ENCODE assay signal across 11 cellular contexts in genomic region chr17:72126575-72127486, GRCh38. TPM values are rescaled to one million over a fixed set of nuclear protein-coding genes. Genes with fewer than 3 reads are reported as not detected.
DNase-seq lines count a peak whose midpoint lies in the region; ATAC-seq and TF ChIP-seq lines count a peak whose summit lies in the region.
"Had no signal": no experiment of that assay in that cellular context is flagged by ENCODE, and none has a peak within 500 bp of the region (broad histone marks: within the 10 kb centered on the region; RNA-seq: fewer than 3 reads in every experiment).

No MANE protein-coding gene starts in this region.

- H3K4me3 ChIP-seq in AG04450 (ENCODE audit: low read depth, low read length) = no peak overlapping the region
- H3K4me3 ChIP-seq: cardiac muscle cell had no signal

- H3K27ac ChIP-seq in AG04450 (ENCODE audit: low read depth, low read length) = peak overlapping the region; percentile 48
- H3K27ac ChIP-seq: cardiac muscle cell had no signal

- no peak for ATAC-seq in GM18867 (IDR thresholded peaks at IDR 0.05; ENCODE audit: unreplicated experiment)
- ATAC-seq: stimulated activated naive CD8-positive, alpha-beta T cell treated with anti-CD3 and anti-CD28 coated beads, Interleukin-15, amount 100 ng/mL, for 72 hours had no signal

- POLR2A ChIA-PET in AG04450 (lab: Yijun Ruan, JAX) = interaction anchor here (0.7 kb wide), 1 partner anchor 556 kb away, joined by 3 read pairs; no protein-coding TSS in a partner anchor

- H3K27ac Mint-ChIP-seq in chondrocyte (ENCODE audit: unreplicated experiment) (peak overlapping the region; percentile 46), mesothelial cell of epicardium (peak overlapping the region; percentile 89)
- no peak overlapping the region for H3K27ac Mint-ChIP-seq in activated naive CD8-positive, alpha-beta T cell treated with anti-CD3 and anti-CD28 coated beads for 36 hours
- H3K27ac Mint-ChIP-seq: stimulated activated naive CD8-positive, alpha-beta T cell treated with anti-CD3 and anti-CD28 coated beads, Interleukin-15, amount 100 ng/mL, for 72 hours had no signal

- DNase-seq in AG04450 (ENCODE audit: low read depth, low spot score) = no peak
- DNase-seq in LHCN-M2 (ENCODE audit: low read depth) = peak; percentile 84
- DNase-seq in chondrocyte (ENCODE audit: low spot score) = no peak
- no peak for DNase-seq in mesothelial cell of epicardium (ENCODE audit: low spot score in 2 of 2, unreplicated experiment in 2 of 2)
- DNase-seq in GM13977 (ENCODE audit: low spot score) = no peak
- DNase-seq in activated CD4-positive, alpha-beta T cell treated with anti-CD3 and anti-CD28 coated beads, Interleukin-2, amount 50 U/mL, for 1 hour = no peak
- no peak for DNase-seq in activated naive CD8-positive, alpha-beta T cell treated with anti-CD3 and anti-CD28 coated beads for 36 hours
- DNase-seq: DMS153; stimulated activated naive CD8-positive, alpha-beta T cell treated with anti-CD3 and anti-CD28 coated beads, Interleukin-15, amount 100 ng/mL, for 72 hours had no signal

- H3K4me3 Mint-ChIP-seq in chondrocyte (ENCODE audit: unreplicated experiment) (no peak overlapping the region), mesothelial cell of epicardium (no peak overlapping the region)
- H3K4me3 Mint-ChIP-seq in activated naive CD8-positive, alpha-beta T cell treated with anti-CD3 and anti-CD28 coated beads for 36 hours = no peak overlapping the region
- H3K4me3 Mint-ChIP-seq: stimulated activated naive CD8-positive, alpha-beta T cell treated with anti-CD3 and anti-CD28 coated beads, Interleukin-15, amount 100 ng/mL, for 72 hours had no signal

- no peaks in the 10 kb centered on the region for H3K27me3 ChIP-seq in AG04450 (ENCODE audit: control insufficient read depth, insufficient read depth, low read length)

- CTCF ChIA-PET in AG04450 (lab: Charles Lee) = interaction anchor here (0.8 kb wide), 2 partner anchors 413 to 430 kb away, joined by 4 read pairs; no protein-coding TSS in a partner anchor

- TF ChIP-seq CTCF in AG04450 (IDR thresholded peaks at IDR 0.05; ENCODE audit: low read depth, low read length) (no peak), chondrocyte (IDR thresholded peaks at IDR 0.05) (no peak), mesothelial cell of epicardium (IDR thresholded peaks at IDR 0.05; ENCODE audit: unreplicated experiment) (no peak), GM13977 (IDR thresholded peaks at IDR 0.05; ENCODE audit: extremely low read depth, insufficient read depth, missing control alignments) (no peak)

- H3K4me1 Mint-ChIP-seq in chondrocyte (ENCODE audit: low read depth) (peaks cover 36% of the 10 kb centered on the region), mesothelial cell of epicardium (peaks cover 57% of the 10 kb centered on the region)
- peaks cover 2% of the 10 kb centered on the region for H3K4me1 Mint-ChIP-seq in activated naive CD8-positive, alpha-beta T cell treated with anti-CD3 and anti-CD28 coated beads for 36 hours

- H3K27me3 Mint-ChIP-seq in chondrocyte (ENCODE audit: low read depth) (no peaks in the 10 kb centered on the region), mesothelial cell of epicardium (ENCODE audit: low read depth) (peaks cover 7% of the 10 kb centered on the region)
- peaks cover 42% of the 10 kb centered on the region for H3K27me3 Mint-ChIP-seq in activated naive CD8-positive, alpha-beta T cell treated with anti-CD3 and anti-CD28 coated beads for 36 hours

- no peaks in the 10 kb centered on the region for H3K9me3 Mint-ChIP-seq in chondrocyte (ENCODE audit: low read depth)
- no peaks in the 10 kb centered on the region for H3K9me3 Mint-ChIP-seq in mesothelial cell of epicardium
- peaks cover 2% of the 10 kb centered on the region for H3K9me3 Mint-ChIP-seq in activated naive CD8-positive, alpha-beta T cell treated with anti-CD3 and anti-CD28 coated beads for 36 hours

- H3K36me3 Mint-ChIP-seq in chondrocyte (ENCODE audit: low read depth) (peaks cover 11% of the 10 kb centered on the region), mesothelial cell of epicardium (peaks cover 11% of the 10 kb centered on the region)
- peaks cover 3% of the 10 kb centered on the region for H3K36me3 Mint-ChIP-seq in activated naive CD8-positive, alpha-beta T cell treated with anti-CD3 and anti-CD28 coated beads for 36 hours

- in situ Hi-C loops in GM13977 (cut with MboI; ENCODE audit: low pct_unique_long_range_greater_than_20kb, low sequenced_read_pairs, unreplicated experiment) = no loop called here

- H3K9me3 ChIP-seq in AG04450 (ENCODE audit: control insufficient read depth, insufficient read depth, low read length) = no peaks in the 10 kb centered on the region; the same call in 1 of the 2 replicates

RNA-seq across cellular contexts. Expression of gene SOX9, which starts 6.0 kb away (rescaled TPM):
- polyA plus RNA-seq in AG04450 (2011; rRNA removed) = 5.5 and 6.0 TPM in 2 replicates
- polyA minus RNA-seq in AG04450 (2011; rRNA and poly(A)+ RNA removed) = 5.0 and 6.3 TPM in 2 replicates
- total RNA-seq in LHCN-M2 (2014; rRNA removed) (8.0 and 11.3 TPM in 2 replicates), chondrocyte (9.5 to 23.8 TPM (median 10.5 TPM) in 3 replicates), mesothelial cell of epicardium (43.2 to 47.8 TPM (median 47.1 TPM) in 3 replicates)
- 1.4 TPM for polyA plus RNA-seq in LHCN-M2 (2012)
- total RNA-seq in activated naive CD8-positive, alpha-beta T cell treated with anti-CD3 and anti-CD28 coated beads for 36 hours = not detected
